Comparison of ENCODE assay signal across 1 cellular context in genomic region chr2:230658877-230659652, GRCh38.
TF ChIP-seq lines count a peak whose summit lies in the region.

No MANE protein-coding gene starts in this region.

TF ChIP-seq in K562, 482 proteins besides CTCF, POLR2A, EP300 and RAD21 (continued from another document and continues in another):
- TF ChIP-seq BCLAF1 (IDR thresholded peaks at IDR 0.05; ENCODE audit: borderline replicate concordance in 1 of 2, control insufficient read depth in 1 of 2, low read depth in 2 of 2, low read length in 1 of 2) (no peak), CBX3 (IDR thresholded peaks at IDR 0.05; ENCODE audit: borderline replicate concordance in 1 of 2, low read length in 2 of 2) (peak in 1 of 2 experiments; percentile 15; a peak in 1 of 3 replicates), ZNF699 (CRISPR knock-in tag; IDR thresholded peaks at IDR 0.05; ENCODE audit: insufficient replicate concordance) (no peak), MEF2A (IDR thresholded peaks at IDR 0.05; ENCODE audit: control insufficient read depth, low read depth, low read length) (0 out of 2 replicates have a peak, but pooled peaks have one; percentile 18), FOXK1 (CRISPR knock-in tag; IDR thresholded peaks at IDR 0.05; ENCODE audit: borderline replicate concordance) (no peak), RAD51 (IDR thresholded peaks at IDR 0.05; ENCODE audit: borderline replicate concordance, low read depth) (peak; percentile 29; the same call in 1 of the 2 replicates), PRMT5 (CRISPR knock-in tag; IDR thresholded peaks at IDR 0.05) (no peak), MYNN (IDR thresholded peaks at IDR 0.05) (peak; percentile 83), MYNN (CRISPR knock-in tag; IDR thresholded peaks at IDR 0.05) (no peak), NONO (IDR thresholded peaks at IDR 0.05; ENCODE audit: low read depth in 2 of 2, low read length in 1 of 2) (0 out of 4 replicates have a peak, but pooled peaks of 1 of the 2 experiments have one; percentile 6), NCOA2 (IDR thresholded peaks at IDR 0.05; ENCODE audit: partially characterized antibody in 2 of 2) (no peak), MYC (IDR thresholded peaks at IDR 0.05; ENCODE audit: low read depth, low read length) (no peak), MYC (CRISPR knock-in tag; IDR thresholded peaks at IDR 0.05; ENCODE audit: borderline replicate concordance, low read depth) (0 out of 2 replicates have a peak, but pooled peaks have one; percentile 23), BRD9 (IDR thresholded peaks at IDR 0.05; ENCODE audit: low read depth, partially characterized antibody) (peak; percentile 91), CREB1 (IDR thresholded peaks at IDR 0.05) (peak; percentile 31; the same call in 1 of the 2 replicates), CREB1 (CRISPR knock-in tag; IDR thresholded peaks at IDR 0.05) (0 out of 2 replicates have a peak, but pooled peaks have one; percentile 9), SLC30A9 (CRISPR knock-in tag; IDR thresholded peaks at IDR 0.05) (no peak), KLF16 (IDR thresholded peaks at IDR 0.05) (peak; percentile 86), ATF7 (IDR thresholded peaks at IDR 0.05) (peak; percentile 49; the same call in 1 of the 2 replicates), SNIP1 (IDR thresholded peaks at IDR 0.05; ENCODE audit: low read depth) (no peak), PML (IDR thresholded peaks at IDR 0.05; ENCODE audit: low read length) (peak; percentile 90), ZNF354B (CRISPR knock-in tag; IDR thresholded peaks at IDR 0.05) (no peak), ZNF644 (tag; IDR thresholded peaks at IDR 0.05; ENCODE audit: low read depth) (peak; percentile 48; the same call in 1 of the 2 replicates), STAT6 (CRISPR knock-in tag; IDR thresholded peaks at IDR 0.05) (no peak), ZNF445 (CRISPR knock-in tag; IDR thresholded peaks at IDR 0.05; ENCODE audit: low read depth) (no peak), HEY1 (CRISPR knock-in tag; IDR thresholded peaks at IDR 0.05; ENCODE audit: borderline replicate concordance) (no peak), HDGF (IDR thresholded peaks at IDR 0.05) (0 out of 2 replicates have a peak, but pooled peaks have one; percentile 46), E2F1 (CRISPR knock-in tag; IDR thresholded peaks at IDR 0.05) (no peak), HMGN3 (IDR thresholded peaks at IDR 0.05; ENCODE audit: borderline replicate concordance, extremely low read depth, insufficient read length, low read depth, low read length) (peak; percentile 71), EP400 (IDR thresholded peaks at IDR 0.05) (peak; percentile 58; the same call in 1 of the 2 replicates), ZNF561 (CRISPR knock-in tag; conservative IDR thresholded peaks at IDR 0.05) (no peak), CREB5 (CRISPR knock-in tag; IDR thresholded peaks at IDR 0.05) (no peak), POLR2B (IDR thresholded peaks at IDR 0.05; ENCODE audit: low read depth, partially characterized antibody) (peak; percentile 86), TRIM24 (IDR thresholded peaks at IDR 0.05) (peak; percentile 34 to 75; a peak in 3 of 4 replicates), KDM5B (IDR thresholded peaks at IDR 0.05; ENCODE audit: insufficient replicate concordance, low read depth, low read length) (peak; percentile 67)
- TF ChIP-seq, protein P1, sequence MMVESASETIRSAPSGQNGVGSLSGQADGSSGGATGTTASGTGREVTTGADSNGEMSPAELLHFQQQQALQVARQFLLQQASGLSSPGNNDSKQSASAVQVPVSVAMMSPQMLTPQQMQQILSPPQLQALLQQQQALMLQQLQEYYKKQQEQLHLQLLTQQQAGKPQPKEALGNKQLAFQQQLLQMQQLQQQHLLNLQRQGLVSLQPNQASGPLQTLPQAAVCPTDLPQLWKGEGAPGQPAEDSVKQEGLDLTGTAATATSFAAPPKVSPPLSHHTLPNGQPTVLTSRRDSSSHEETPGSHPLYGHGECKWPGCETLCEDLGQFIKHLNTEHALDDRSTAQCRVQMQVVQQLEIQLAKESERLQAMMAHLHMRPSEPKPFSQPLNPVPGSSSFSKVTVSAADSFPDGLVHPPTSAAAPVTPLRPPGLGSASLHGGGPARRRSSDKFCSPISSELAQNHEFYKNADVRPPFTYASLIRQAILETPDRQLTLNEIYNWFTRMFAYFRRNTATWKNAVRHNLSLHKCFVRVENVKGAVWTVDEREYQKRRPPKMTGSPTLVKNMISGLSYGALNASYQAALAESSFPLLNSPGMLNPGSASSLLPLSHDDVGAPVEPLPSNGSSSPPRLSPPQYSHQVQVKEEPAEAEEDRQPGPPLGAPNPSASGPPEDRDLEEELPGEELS (CRISPR knock-in tag; IDR thresholded peaks at IDR 0.05; ENCODE audit: borderline replicate concordance): no peak
- TF ChIP-seq, protein P2, sequence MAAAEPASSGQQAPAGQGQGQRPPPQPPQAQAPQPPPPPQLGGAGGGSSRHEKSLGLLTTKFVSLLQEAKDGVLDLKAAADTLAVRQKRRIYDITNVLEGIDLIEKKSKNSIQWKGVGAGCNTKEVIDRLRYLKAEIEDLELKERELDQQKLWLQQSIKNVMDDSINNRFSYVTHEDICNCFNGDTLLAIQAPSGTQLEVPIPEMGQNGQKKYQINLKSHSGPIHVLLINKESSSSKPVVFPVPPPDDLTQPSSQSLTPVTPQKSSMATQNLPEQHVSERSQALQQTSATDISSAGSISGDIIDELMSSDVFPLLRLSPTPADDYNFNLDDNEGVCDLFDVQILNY (CRISPR knock-in tag; IDR thresholded peaks at IDR 0.05): no peak
- TF ChIP-seq, protein P3, sequence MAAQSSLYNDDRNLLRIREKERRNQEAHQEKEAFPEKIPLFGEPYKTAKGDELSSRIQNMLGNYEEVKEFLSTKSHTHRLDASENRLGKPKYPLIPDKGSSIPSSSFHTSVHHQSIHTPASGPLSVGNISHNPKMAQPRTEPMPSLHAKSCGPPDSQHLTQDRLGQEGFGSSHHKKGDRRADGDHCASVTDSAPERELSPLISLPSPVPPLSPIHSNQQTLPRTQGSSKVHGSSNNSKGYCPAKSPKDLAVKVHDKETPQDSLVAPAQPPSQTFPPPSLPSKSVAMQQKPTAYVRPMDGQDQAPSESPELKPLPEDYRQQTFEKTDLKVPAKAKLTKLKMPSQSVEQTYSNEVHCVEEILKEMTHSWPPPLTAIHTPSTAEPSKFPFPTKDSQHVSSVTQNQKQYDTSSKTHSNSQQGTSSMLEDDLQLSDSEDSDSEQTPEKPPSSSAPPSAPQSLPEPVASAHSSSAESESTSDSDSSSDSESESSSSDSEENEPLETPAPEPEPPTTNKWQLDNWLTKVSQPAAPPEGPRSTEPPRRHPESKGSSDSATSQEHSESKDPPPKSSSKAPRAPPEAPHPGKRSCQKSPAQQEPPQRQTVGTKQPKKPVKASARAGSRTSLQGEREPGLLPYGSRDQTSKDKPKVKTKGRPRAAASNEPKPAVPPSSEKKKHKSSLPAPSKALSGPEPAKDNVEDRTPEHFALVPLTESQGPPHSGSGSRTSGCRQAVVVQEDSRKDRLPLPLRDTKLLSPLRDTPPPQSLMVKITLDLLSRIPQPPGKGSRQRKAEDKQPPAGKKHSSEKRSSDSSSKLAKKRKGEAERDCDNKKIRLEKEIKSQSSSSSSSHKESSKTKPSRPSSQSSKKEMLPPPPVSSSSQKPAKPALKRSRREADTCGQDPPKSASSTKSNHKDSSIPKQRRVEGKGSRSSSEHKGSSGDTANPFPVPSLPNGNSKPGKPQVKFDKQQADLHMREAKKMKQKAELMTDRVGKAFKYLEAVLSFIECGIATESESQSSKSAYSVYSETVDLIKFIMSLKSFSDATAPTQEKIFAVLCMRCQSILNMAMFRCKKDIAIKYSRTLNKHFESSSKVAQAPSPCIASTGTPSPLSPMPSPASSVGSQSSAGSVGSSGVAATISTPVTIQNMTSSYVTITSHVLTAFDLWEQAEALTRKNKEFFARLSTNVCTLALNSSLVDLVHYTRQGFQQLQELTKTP (IDR thresholded peaks at IDR 0.05; ENCODE audit: low read depth in 1 of 2, partially characterized antibody in 2 of 2): peak; percentile 69 to 84
- TF ChIP-seq, protein P4, sequence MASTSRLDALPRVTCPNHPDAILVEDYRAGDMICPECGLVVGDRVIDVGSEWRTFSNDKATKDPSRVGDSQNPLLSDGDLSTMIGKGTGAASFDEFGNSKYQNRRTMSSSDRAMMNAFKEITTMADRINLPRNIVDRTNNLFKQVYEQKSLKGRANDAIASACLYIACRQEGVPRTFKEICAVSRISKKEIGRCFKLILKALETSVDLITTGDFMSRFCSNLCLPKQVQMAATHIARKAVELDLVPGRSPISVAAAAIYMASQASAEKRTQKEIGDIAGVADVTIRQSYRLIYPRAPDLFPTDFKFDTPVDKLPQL (IDR thresholded peaks at IDR 0.05; ENCODE audit: extremely low read depth, insufficient read length): peak; percentile 63
- TF ChIP-seq, protein P5, sequence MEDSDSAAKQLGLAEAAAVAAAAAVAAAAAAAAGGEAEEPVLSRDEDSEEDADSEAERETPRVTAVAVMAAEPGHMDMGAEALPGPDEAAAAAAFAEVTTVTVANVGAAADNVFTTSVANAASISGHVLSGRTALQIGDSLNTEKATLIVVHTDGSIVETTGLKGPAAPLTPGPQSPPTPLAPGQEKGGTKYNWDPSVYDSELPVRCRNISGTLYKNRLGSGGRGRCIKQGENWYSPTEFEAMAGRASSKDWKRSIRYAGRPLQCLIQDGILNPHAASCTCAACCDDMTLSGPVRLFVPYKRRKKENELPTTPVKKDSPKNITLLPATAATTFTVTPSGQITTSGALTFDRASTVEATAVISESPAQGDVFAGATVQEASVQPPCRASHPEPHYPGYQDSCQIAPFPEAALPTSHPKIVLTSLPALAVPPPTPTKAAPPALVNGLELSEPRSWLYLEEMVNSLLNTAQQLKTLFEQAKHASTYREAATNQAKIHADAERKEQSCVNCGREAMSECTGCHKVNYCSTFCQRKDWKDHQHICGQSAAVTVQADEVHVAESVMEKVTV (CRISPR knock-in tag; IDR thresholded peaks at IDR 0.05): 0 out of 2 replicates have a peak, but pooled peaks have one; percentile 26
- TF ChIP-seq, protein P6, sequence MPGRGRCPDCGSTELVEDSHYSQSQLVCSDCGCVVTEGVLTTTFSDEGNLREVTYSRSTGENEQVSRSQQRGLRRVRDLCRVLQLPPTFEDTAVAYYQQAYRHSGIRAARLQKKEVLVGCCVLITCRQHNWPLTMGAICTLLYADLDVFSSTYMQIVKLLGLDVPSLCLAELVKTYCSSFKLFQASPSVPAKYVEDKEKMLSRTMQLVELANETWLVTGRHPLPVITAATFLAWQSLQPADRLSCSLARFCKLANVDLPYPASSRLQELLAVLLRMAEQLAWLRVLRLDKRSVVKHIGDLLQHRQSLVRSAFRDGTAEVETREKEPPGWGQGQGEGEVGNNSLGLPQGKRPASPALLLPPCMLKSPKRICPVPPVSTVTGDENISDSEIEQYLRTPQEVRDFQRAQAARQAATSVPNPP (IDR thresholded peaks at IDR 0.05; ENCODE audit: borderline replicate concordance, insufficient read depth, insufficient read length): no peak
